In genomic region chr14:52175982-52176502, GRCh38 we compare ENCODE assay signal across 13 cellular contexts.
A peak's percentile ranks its signal among the peaks of the same experiment; 100 is the strongest.
DNase-seq lines count a peak whose midpoint lies in the region; ATAC-seq lines count a peak whose summit lies in the region.
"Had no signal": no experiment of that assay in that cellular context is flagged by ENCODE, and none has a peak within 500 bp of the region (broad histone marks: within the 10 kb centered on the region; RNA-seq: fewer than 3 reads in every experiment).

No MANE protein-coding gene starts in this region.

- ATAC-seq in HG02973 (IDR thresholded peaks at IDR 0.05; ENCODE audit: unreplicated experiment) = peak; percentile 87
- ATAC-seq in stimulated activated effector memory CD8-positive, alpha-beta T cell treated with anti-CD3 and anti-CD28 coated beads, Interleukin-12 subunit alpha, Interleukin-12 subunit beta, amount 100 ng/mL, for 72 hours = peak; percentile 78

- H3K9me3 Mint-ChIP-seq in stimulated activated effector memory CD8-positive, alpha-beta T cell treated with anti-CD3 and anti-CD28 coated beads, Interleukin-12 subunit alpha, Interleukin-12 subunit beta, amount 100 ng/mL, for 72 hours = peaks cover 6% of the 10 kb centered on the region

- peaks cover 39% of the 10 kb centered on the region for H3K4me1 Mint-ChIP-seq in stimulated activated effector memory CD8-positive, alpha-beta T cell treated with anti-CD3 and anti-CD28 coated beads, Interleukin-12 subunit alpha, Interleukin-12 subunit beta, amount 100 ng/mL, for 72 hours

- H3K27ac Mint-ChIP-seq in stimulated activated effector memory CD8-positive, alpha-beta T cell treated with anti-CD3 and anti-CD28 coated beads, Interleukin-12 subunit alpha, Interleukin-12 subunit beta, amount 100 ng/mL, for 72 hours = peak overlapping the region; percentile 35

- peak overlapping the region; percentile 47 for H3K4me3 Mint-ChIP-seq in stimulated activated effector memory CD8-positive, alpha-beta T cell treated with anti-CD3 and anti-CD28 coated beads, Interleukin-12 subunit alpha, Interleukin-12 subunit beta, amount 100 ng/mL, for 72 hours

- DNase-seq in activated CD8-positive, alpha-beta memory T cell treated with anti-CD3 and anti-CD28 coated beads for 4 hours (ENCODE audit: low read depth in 2 of 2) = peak; percentile 13 to 19
- no peak for DNase-seq in activated CD8-positive, alpha-beta memory T cell treated with anti-CD3 and anti-CD28 coated beads, Interleukin-2, amount 50 U/mL, for 4 hours
- peak; percentile 19 for DNase-seq in activated CD8-positive, alpha-beta memory T cell treated with anti-CD3 and anti-CD28 coated beads, Interleukin-2, amount 50 U/mL, for 1 hour (ENCODE audit: extremely low read depth)
- DNase-seq in stimulated activated effector memory CD8-positive, alpha-beta T cell treated with anti-CD3 and anti-CD28 coated beads, Interleukin-12 subunit alpha, Interleukin-12 subunit beta, amount 100 ng/mL, for 72 hours (ENCODE audit: low spot score in 2 of 2) = no peak
- no peak for DNase-seq in LoVo (ENCODE audit: low spot score)
- DNase-seq in stimulated activated CD4-positive, alpha-beta T cell treated with anti-CD3 and anti-CD28 coated beads, Interleukin-2, amount 100 ng/mL, for 48 hours = no peak
- no peak for DNase-seq in NCI-H526 treated with DMSO at 0.1 percent for 48 hours (lab: John Stamatoyannopoulos, UW)
- DNase-seq: heart left ventricle, IMR-90, nucleus accumbens, SIG-M5, stomach had no signal

- H3K36me3 Mint-ChIP-seq in stimulated activated effector memory CD8-positive, alpha-beta T cell treated with anti-CD3 and anti-CD28 coated beads, Interleukin-12 subunit alpha, Interleukin-12 subunit beta, amount 100 ng/mL, for 72 hours = no peaks in the 10 kb centered on the region

Comparison
In these comparisons a context has a peak if more than half of its experiments do, and no peak if none do; other contexts are left out.
1. DNase-seq: peak in activated CD8-positive, alpha-beta memory T cell treated with anti-CD3 and anti-CD28 coated beads for 4 hours (2 of 2) and activated CD8-positive, alpha-beta memory T cell treated with anti-CD3 and anti-CD28 coated beads, Interleukin-2, amount 50 U/mL, for 1 hour (single experiment); none in activated CD8-positive, alpha-beta memory T cell treated with anti-CD3 and anti-CD28 coated beads, Interleukin-2, amount 50 U/mL, for 4 hours (single experiment), stimulated activated effector memory CD8-positive, alpha-beta T cell treated with anti-CD3 and anti-CD28 coated beads, Interleukin-12 subunit alpha, Interleukin-12 subunit beta, amount 100 ng/mL, for 72 hours (0 of 2), LoVo (single experiment), stimulated activated CD4-positive, alpha-beta T cell treated with anti-CD3 and anti-CD28 coated beads, Interleukin-2, amount 100 ng/mL, for 48 hours (0 of 2) and NCI-H526 treated with DMSO at 0.1 percent for 48 hours (single experiment).